8 cellular contexts compared by ENCODE assay signal in genomic region chr1:77975386-77975785, GRCh38. TPM values are rescaled to one million over a fixed set of nuclear protein-coding genes. Genes with fewer than 3 reads are reported as not detected.
DNase-seq lines count a peak whose midpoint lies in the region; ATAC-seq and TF ChIP-seq lines count a peak whose summit lies in the region.

No MANE protein-coding gene starts in this region.

- H4K8ac ChIP-seq in mesenchymal stem cell (ENCODE audit: low read length), result no peak overlapping the region

- no peak overlapping the region for H2BK15ac ChIP-seq in mesenchymal stem cell (ENCODE audit: low read depth, poor library complexity, severe bottlenecking)

- H3K4me2 ChIP-seq in mesenchymal stem cell (ENCODE audit: low read length, poor library complexity, severe bottlenecking), result peak overlapping the region; percentile 57

- H4K91ac ChIP-seq in mesenchymal stem cell (ENCODE audit: low read length), result no peak overlapping the region

- no peak overlapping the region for H3K4ac ChIP-seq in mesenchymal stem cell (ENCODE audit: low read depth in 1 of 2, low read length in 2 of 2)

- no peak for ATAC-seq in CD4-positive, CD25-positive, alpha-beta regulatory T cell (ENCODE audit: low read depth in 2 of 2)
- ATAC-seq in HG03025 (IDR thresholded peaks at IDR 0.05; ENCODE audit: low FRiP score, unreplicated experiment), result no peak
- ATAC-seq in HG03565 (IDR thresholded peaks at IDR 0.05; ENCODE audit: unreplicated experiment), result no peak

- no peak overlapping the region for H2AK5ac ChIP-seq in mesenchymal stem cell (ENCODE audit: low read length, severe bottlenecking)

- H3K18ac ChIP-seq in mesenchymal stem cell (ENCODE audit: low read depth in 1 of 2, low read length in 2 of 2), result no peak overlapping the region

- WGBS in mesenchymal stem cell, result 78% methylated on average over 2 of the region's 4 CpGs

- H3K4me1 ChIP-seq in CD4-positive, CD25-positive, alpha-beta regulatory T cell (ENCODE audit: control insufficient read depth, insufficient read depth, low read length, poor library complexity, severe bottlenecking), result peaks cover 76% of the 10 kb centered on the region
- peaks cover 8% of the 10 kb centered on the region for H3K4me1 ChIP-seq in mesenchymal stem cell (ENCODE audit: control insufficient read depth, insufficient read depth, low read depth, low read length)

- H3K27me3 ChIP-seq in CD4-positive, CD25-positive, alpha-beta regulatory T cell (ENCODE audit: control insufficient read depth, insufficient read depth, low read length), result no peaks in the 10 kb centered on the region
- no peaks in the 10 kb centered on the region for H3K27me3 ChIP-seq in mesenchymal stem cell (ENCODE audit: control insufficient read depth in 1 of 2, insufficient read depth in 1 of 2, low read length in 2 of 2)

- no peak overlapping the region for H3K23ac ChIP-seq in mesenchymal stem cell (ENCODE audit: low read length in 2 of 2)

- no peak overlapping the region for H2BK120ac ChIP-seq in mesenchymal stem cell (ENCODE audit: low read depth, low read length)

- H3K9me3 Mint-ChIP-seq in CD4-positive, CD25-positive, alpha-beta regulatory T cell, result no peaks in the 10 kb centered on the region

- H3K27ac ChIP-seq in CD4-positive, CD25-positive, alpha-beta regulatory T cell (ENCODE audit: insufficient read depth, low read length, poor library complexity, severe bottlenecking), result peak overlapping the region; percentile 100
- H3K27ac ChIP-seq in mesenchymal stem cell (ENCODE audit: low read length, poor library complexity, severe bottlenecking), result peak overlapping the region; percentile 43

- H2BK12ac ChIP-seq in mesenchymal stem cell (ENCODE audit: low read length in 2 of 2), result no peak overlapping the region

- DNase-seq in CD4-positive, CD25-positive, alpha-beta regulatory T cell, result peak in 1 of 3 donors; percentile 28
- DNase-seq in HT1080 (ENCODE audit: low read depth) (peak; percentile 15), astrocyte of the cerebellum (ENCODE audit: low read depth) (no peak), mesenchymal stem cell (peak; percentile 17), DMS153 treated with DMSO at 0.1 percent for 48 hours (lab: John Stamatoyannopoulos, UW; ENCODE audit: unreplicated experiment) (no peak)
- DNase-seq in activated CD4-positive, alpha-beta T cell treated with anti-CD3 and anti-CD28 coated beads for 4 hours, result no peak

- H3K9ac ChIP-seq in mesenchymal stem cell (ENCODE audit: low read length), result peak overlapping the region; percentile 96

- no peaks in the 10 kb centered on the region for H3K79me1 ChIP-seq in mesenchymal stem cell (replicated peaks; ENCODE audit: low read length, poor library complexity, severe bottlenecking)

- H3K14ac ChIP-seq in mesenchymal stem cell (ENCODE audit: low read length in 2 of 2), result no peak overlapping the region

- peaks cover 22% of the 10 kb centered on the region for H3K36me3 ChIP-seq in CD4-positive, CD25-positive, alpha-beta regulatory T cell (ENCODE audit: control insufficient read depth, insufficient read depth, low read length)
- peaks cover 14 to 31% of the 10 kb centered on the region in 2 experiments for H3K36me3 ChIP-seq in mesenchymal stem cell (ENCODE audit: control insufficient read depth in 1 of 2, insufficient read depth in 2 of 2, low read depth in 1 of 2, low read length in 2 of 2)

- H3K4me1 Mint-ChIP-seq in CD4-positive, CD25-positive, alpha-beta regulatory T cell, result peaks cover 31 to 57% (median 47%) of the 10 kb centered on the region in 4 donors

- peak overlapping the region in 1 of 4 donors; percentile 82 for H3K4me3 Mint-ChIP-seq in CD4-positive, CD25-positive, alpha-beta regulatory T cell

- H3K36me3 Mint-ChIP-seq in CD4-positive, CD25-positive, alpha-beta regulatory T cell, result peaks cover 23% of the 10 kb centered on the region

- in situ Hi-C loops in astrocyte of the cerebellum (cut with HindIII; ENCODE audit: low sequenced_read_pairs), result no loop called here

- peak overlapping the region in 2 of 3 donors; percentile 14 to 37 for H3K27ac Mint-ChIP-seq in CD4-positive, CD25-positive, alpha-beta regulatory T cell

- H3K9me3 ChIP-seq in CD4-positive, CD25-positive, alpha-beta regulatory T cell (ENCODE audit: control insufficient read depth in 2 of 2, low read length in 2 of 2), result no peaks in the 10 kb centered on the region
- no peaks in the 10 kb centered on the region for H3K9me3 ChIP-seq in mesenchymal stem cell (ENCODE audit: control insufficient read depth, low read length)

- peak overlapping the region; percentile 99 for H3K4me3 ChIP-seq in CD4-positive, CD25-positive, alpha-beta regulatory T cell (ENCODE audit: low read depth, low read length)
- peak overlapping the region; percentile 22 for H3K4me3 ChIP-seq in astrocyte of the cerebellum (ENCODE audit: low read depth, low read length)
- peak overlapping the region in 1 of 2 experiments; percentile 87 for H3K4me3 ChIP-seq in mesenchymal stem cell (ENCODE audit: insufficient read depth in 1 of 2, low read depth in 1 of 2, low read length in 2 of 2)

- TF ChIP-seq CTCF in astrocyte of the cerebellum (IDR thresholded peaks at IDR 0.05; ENCODE audit: low read depth, low read length, missing control alignments), result no peak

- no peaks in the 10 kb centered on the region for H3K27me3 Mint-ChIP-seq in CD4-positive, CD25-positive, alpha-beta regulatory T cell

- no peak overlapping the region for H2BK5ac ChIP-seq in mesenchymal stem cell (ENCODE audit: low read depth, low read length, poor library complexity, severe bottlenecking)

- no peak overlapping the region for H2AFZ ChIP-seq in mesenchymal stem cell (ENCODE audit: low read depth, low read length)

RNA-seq across cellular contexts. Expression of gene FUBP1, which starts 3.5 kb away (rescaled TPM):
- 225 TPM for total RNA-seq in CD4-positive, CD25-positive, alpha-beta regulatory T cell
- polyA plus RNA-seq in CD4-positive, CD25-positive, alpha-beta regulatory T cell, result 10 to 100 TPM; 46.2 to 52.8 (median 50.1) TPM
- 77.1 and 94.1 TPM in 2 replicates for total RNA-seq in HT1080 (2014; rRNA removed; shearing (Covaris generic))
- polyA plus RNA-seq in HT1080 (2015; cell fraction: cytosol; rRNA removed), result 101 and 112 TPM in 2 replicates
- polyA plus RNA-seq in HT1080 (2015; cell fraction: nucleus; rRNA removed), result 425 and 460 TPM in 2 replicates
- 77.5 TPM for polyA plus RNA-seq in mesenchymal stem cell (2013, experiment 1 of 2)
- polyA plus RNA-seq in mesenchymal stem cell (2013, experiment 2 of 2), result 71.5 TPM

RNA-seq across cellular contexts. Expression of gene DNAJB4, which starts 29.4 kb away (rescaled TPM):
- 34.4 TPM for total RNA-seq in CD4-positive, CD25-positive, alpha-beta regulatory T cell
- 1 to 10 TPM; 7.6 to 9.3 (median 8.6) TPM for polyA plus RNA-seq in CD4-positive, CD25-positive, alpha-beta regulatory T cell
- 9.4 and 11.2 TPM in 2 replicates for total RNA-seq in HT1080 (2014; rRNA removed; shearing (Covaris generic))
- 13.4 and 15.4 TPM in 2 replicates for polyA plus RNA-seq in HT1080 (2015; cell fraction: cytosol; rRNA removed)
- polyA plus RNA-seq in HT1080 (2015; cell fraction: nucleus; rRNA removed), result 22.2 and 24.7 TPM in 2 replicates
- 15.9 TPM for polyA plus RNA-seq in mesenchymal stem cell (2013, experiment 1 of 2)
- polyA plus RNA-seq in mesenchymal stem cell (2013, experiment 2 of 2), result 16.1 TPM

Comparison
In these comparisons a context has a peak if more than half of its experiments do, and no peak if none do; other contexts are left out.
1. DNase-seq: peak in HT1080 (single experiment) and mesenchymal stem cell (single experiment); none in astrocyte of the cerebellum (single experiment), DMS153 treated with DMSO at 0.1 percent for 48 hours (single experiment) and activated CD4-positive, alpha-beta T cell treated with anti-CD3 and anti-CD28 coated beads for 4 hours (0 of 2).